In genomic region chr11:14237333-14237988, GRCh38 we compare ENCODE assay signal across 8 cellular contexts.
DNase-seq lines count a peak whose midpoint lies in the region; ATAC-seq lines count a peak whose summit lies in the region.

No MANE protein-coding gene starts in this region.

- intact Hi-C loops in Right ventricle myocardium superior (cut with DNase I) (no loop called here), Right ventricle myocardium inferior (cut with DNase I) (no loop called here)

- in situ Hi-C loops in HAP-1 (cut with MboI; ENCODE audit: low sequenced_read_pairs), result loop anchor here (25.0 kb wide), 1 partner anchor 1025 kb away; no protein-coding TSS in a partner anchor

- H3K4me3 ChIP-seq in HAP-1, result no peak overlapping the region

- no peaks in the 10 kb centered on the region for H3K36me3 ChIP-seq in HAP-1 (replicated peaks)

- peaks cover 49% of the 10 kb centered on the region for H3K27me3 ChIP-seq in HAP-1 (ENCODE audit: low read depth)

- no peaks in the 10 kb centered on the region for H3K4me1 ChIP-seq in HAP-1

- DNase-seq in Right ventricle myocardium superior, result no peak
- DNase-seq in Right ventricle myocardium inferior (ENCODE audit: missing footprints), result no peak
- DNase-seq in NOMO-1 (lab: John Stamatoyannopoulos, UW; ENCODE audit: unreplicated experiment in 2 of 2), result peak; percentile 86 to 93
- peak; percentile 44 for DNase-seq in superior temporal gyrus (ENCODE audit: extremely low spot score)
- DNase-seq in middle frontal gyrus (ENCODE audit: extremely low spot score, low spot score), result no peak
- DNase-seq in HAP-1 (ENCODE audit: low spot score in 2 of 2), result no peak
- no peak for DNase-seq in retina

- H3K9me3 ChIP-seq in HAP-1, result no peaks in the 10 kb centered on the region

- peak; percentile 50 for ATAC-seq in Right ventricle myocardium superior (ENCODE audit: poor library complexity)
- ATAC-seq in Right ventricle myocardium inferior, result no peak
- ATAC-seq in HG02852 (IDR thresholded peaks at IDR 0.05; ENCODE audit: unreplicated experiment), result peak; percentile 97

Comparison
In these comparisons a context has a peak if more than half of its experiments do, and no peak if none do; other contexts are left out.
1. DNase-seq: peak in NOMO-1 (2 of 2) and superior temporal gyrus (single experiment); none in Right ventricle myocardium superior (single experiment), Right ventricle myocardium inferior (single experiment), middle frontal gyrus (single experiment), HAP-1 (0 of 2) and retina (single experiment).